ENCODE assay signal across 19 cellular contexts in genomic region chrX:69506617-69507499, GRCh38. TPM values are rescaled to one million over a fixed set of nuclear protein-coding genes. Genes with fewer than 3 reads are reported as not detected.
DNase-seq lines count a peak whose midpoint lies in the region; ATAC-seq, FAIRE-seq and TF ChIP-seq lines count a peak whose summit lies in the region.
"Had no signal": no experiment of that assay in that cellular context is flagged by ENCODE, and none has a peak within 500 bp of the region (broad histone marks: within the 10 kb centered on the region; RNA-seq: fewer than 3 reads in every experiment).

No MANE protein-coding gene starts in this region.

- no peak overlapping the region for H3K27ac ChIP-seq in BLaER1 treated with 17β-estradiol and CSF1 and Interleukin-3, amounts not matched to agents 10 nM and 100 nM
- no peak overlapping the region for H3K27ac ChIP-seq in H9 (ENCODE audit: insufficient read length, low read depth, low read length)
- peak overlapping the region; percentile 26 for H3K27ac ChIP-seq in keratinocyte (ENCODE audit: control insufficient read depth, insufficient read depth, low read length)
- H3K27ac ChIP-seq: sigmoid colon had no signal

- H2AK5ac ChIP-seq in H9 (ENCODE audit: insufficient read length, low read length), result no peak overlapping the region

- no peak overlapping the region for H2BK120ac ChIP-seq in H9 (ENCODE audit: low read depth, low read length, poor library complexity, severe bottlenecking)

- peaks cover 15 to 25% (median 17%) of the 10 kb centered on the region in 3 experiments; a peak in 6 of 7 replicates for H3K36me3 Mint-ChIP-seq in H9 (ENCODE audit: insufficient read depth in 1 of 3, low read depth in 3 of 3)
- no peaks in the 10 kb centered on the region for H3K36me3 Mint-ChIP-seq in brain

- peaks cover 0 to 41% (median 27%) of the 10 kb centered on the region in 11 experiments; a peak in 15 of 22 replicates for H4K20me1 ChIP-seq in BLaER1 treated with 17β-estradiol and CSF1 and Interleukin-3, amounts not matched to agents 10 nM and 100 nM
- H4K20me1 ChIP-seq in H9 (ENCODE audit: control insufficient read depth, insufficient read depth, insufficient read length), result no peaks in the 10 kb centered on the region
- H4K20me1 ChIP-seq in keratinocyte (ENCODE audit: control insufficient read depth, extremely low read depth, insufficient read depth, low read length), result peaks cover 4% of the 10 kb centered on the region

- no peak overlapping the region for H3T11ph ChIP-seq in H9 (ENCODE audit: low read length)

- H3K27me3 ChIP-seq in BLaER1 treated with 17β-estradiol and CSF1 and Interleukin-3, amounts not matched to agents 10 nM and 100 nM, result peaks cover 65 to 88% (median 82%) of the 10 kb centered on the region in 11 experiments
- H3K27me3 ChIP-seq in H9 (ENCODE audit: insufficient read depth, low read length) (no peaks in the 10 kb centered on the region), keratinocyte (ENCODE audit: control insufficient read depth, extremely low read depth, insufficient read depth, low read length) (no peaks in the 10 kb centered on the region)

- peaks cover 2% of the 10 kb centered on the region for H3K23me2 ChIP-seq in H9 (ENCODE audit: insufficient read length, low read depth, low read length, poor library complexity, severe bottlenecking)

- dilution Hi-C loops in keratinocyte (cut with MboI; ENCODE audit: extremely low pct_ligation_motif_present, low sequenced_read_pairs), result no loop called here

- no peak overlapping the region for H2BK12ac ChIP-seq in H9 (ENCODE audit: insufficient read length, low read depth, low read length)

- H3K79me2 ChIP-seq in H9 (ENCODE audit: insufficient read depth, low read length), result no peaks in the 10 kb centered on the region
- peaks cover 2% of the 10 kb centered on the region for H3K79me2 ChIP-seq in keratinocyte (ENCODE audit: control insufficient read depth, insufficient read depth, low read length)

- FAIRE-seq in keratinocyte (lab: Jason Lieb, UNC), result no peak
- FAIRE-seq: K562, kidney had no signal

- H3K4me3 ChIP-seq in BLaER1 treated with 17β-estradiol and CSF1 and Interleukin-3, amounts not matched to agents 10 nM and 100 nM, result no peak overlapping the region
- H3K4me3 ChIP-seq in keratinocyte (ENCODE audit: control insufficient read depth in 2 of 3, extremely low read depth in 1 of 3, insufficient read depth in 2 of 3, low read depth in 1 of 3, low read length in 3 of 3), result peak overlapping the region in 2 of 3 experiments; percentile 43 to 75
- H3K4me3 ChIP-seq: K562, sigmoid colon had no signal

- H3K27ac Mint-ChIP-seq in H9, result no peak overlapping the region; a peak in 1 of 7 replicates
- H3K27ac Mint-ChIP-seq in brain, result peak overlapping the region in 4 of 5 experiments; percentile 1 to 41 (median 11)

- peak overlapping the region in 10 of 11 experiments; percentile 8 to 87 (median 16); a peak in 11 of 22 replicates for H3K4me2 ChIP-seq in BLaER1 treated with 17β-estradiol and CSF1 and Interleukin-3, amounts not matched to agents 10 nM and 100 nM
- H3K4me2 ChIP-seq in H9 (ENCODE audit: insufficient read depth, insufficient read length, low read length), result peak overlapping the region; percentile 40
- H3K4me2 ChIP-seq in keratinocyte (ENCODE audit: control insufficient read depth, extremely low read depth, insufficient read depth, low read depth, low read length), result peak overlapping the region; percentile 72

- H3K9ac ChIP-seq in BLaER1 treated with 17β-estradiol and CSF1 and Interleukin-3, amounts not matched to agents 10 nM and 100 nM, result no peak overlapping the region
- H3K9ac ChIP-seq in H9 (ENCODE audit: extremely low read depth, insufficient read length, low read length), result no peak overlapping the region
- H3K9ac ChIP-seq in keratinocyte (ENCODE audit: control insufficient read depth, extremely low read depth, insufficient read depth, low read length), result peak overlapping the region; percentile 37

- H3K4me1 ChIP-seq in BLaER1 treated with 17β-estradiol and CSF1 and Interleukin-3, amounts not matched to agents 10 nM and 100 nM, result peaks cover 14 to 48% (median 37%) of the 10 kb centered on the region in 10 experiments; a peak in 19 of 20 replicates
- H3K4me1 ChIP-seq in H9 (ENCODE audit: insufficient read depth, low read length), result no peaks in the 10 kb centered on the region
- peaks cover 9% of the 10 kb centered on the region for H3K4me1 ChIP-seq in keratinocyte (ENCODE audit: control insufficient read depth, extremely low read depth, insufficient read depth, low read length)

- peaks cover 0 to 11% (median 0%) of the 10 kb centered on the region in 11 experiments; a peak in 7 of 22 replicates for H3K9me3 ChIP-seq in BLaER1 treated with 17β-estradiol and CSF1 and Interleukin-3, amounts not matched to agents 10 nM and 100 nM (replicated peaks in 1 of 11)
- H3K9me3 ChIP-seq in H9 (ENCODE audit: control insufficient read depth, low read depth, low read length) (peaks cover 48% of the 10 kb centered on the region), keratinocyte (ENCODE audit: control insufficient read depth, low read depth, low read length) (no peaks in the 10 kb centered on the region)
- H3K9me3 ChIP-seq: sigmoid colon had no signal

- no CpG with 5 or more reads among the region's 15 CpGs for WGBS in H9 (ENCODE audit: extremely low coverage, insufficient read length, low lambda C conversion rate)

- ATAC-seq in GM19328 (IDR thresholded peaks at IDR 0.05; ENCODE audit: unreplicated experiment), result no peak
- no peak for ATAC-seq in stimulated activated naive CD8-positive, alpha-beta T cell treated with anti-CD3 and anti-CD28 coated beads, Interleukin-15, Interleukin-2, amounts not matched to agents 100 U/mL and 50 U/mL, for 24 hours
- ATAC-seq: activated CD4-positive, CD25-positive, alpha-beta regulatory T cell treated with anti-CD3 and anti-CD28 coated beads, Interleukin-2, amount 50 U/mL, for 24 hours; K562 had no signal

- H2BK5ac ChIP-seq in H9 (ENCODE audit: insufficient read length, low read length), result no peak overlapping the region

- H3K27me3 Mint-ChIP-seq in H9 (ENCODE audit: low read depth) (peaks cover 22% of the 10 kb centered on the region), brain (peaks cover 12% of the 10 kb centered on the region)

- no peak overlapping the region for H4K91ac ChIP-seq in H9 (ENCODE audit: insufficient read length, low read depth, low read length)

- no peak for TF ChIP-seq CTCF in H9 (conservative IDR thresholded peaks at IDR 0.05)
- TF ChIP-seq CTCF in brain (conservative IDR thresholded peaks at IDR 0.05), result no peak
- TF ChIP-seq CTCF in keratinocyte (optimal IDR thresholded peaks at IDR 0.05 in 1 of 3, IDR thresholded peaks at IDR 0.05 in 1 of 3, conservative IDR thresholded peaks at IDR 0.05 in 1 of 3; ENCODE audit: extremely low read depth in 1 of 3, insufficient read depth in 2 of 3, low read length in 3 of 3), result no peak

- peak overlapping the region; percentile 34 to 87 for H3K4me3 Mint-ChIP-seq in H9
- peak overlapping the region; percentile 59 to 81 (median 80) for H3K4me3 Mint-ChIP-seq in brain

- DNase-seq in H9 (no peak), keratinocyte (ENCODE audit: low read depth, low spot score) (no peak), DMS79 treated with DMSO at 0.1 percent for 48 hours (lab: John Stamatoyannopoulos, UW) (no peak), NCI-H1436 (lab: John Stamatoyannopoulos, UW) (no peak)
- no peak for DNase-seq in stimulated activated naive CD8-positive, alpha-beta T cell treated with anti-CD3 and anti-CD28 coated beads, Interleukin-15, Interleukin-2, amounts not matched to agents 100 U/mL and 50 U/mL, for 24 hours
- DNase-seq: activated effector memory CD4-positive, alpha-beta T cell treated with anti-CD3 and anti-CD28 coated beads, Interleukin-2, amount 50 U/mL, for 16 hours; COR-L47; kidney; NCI-H226; SIG-M5; sigmoid colon; stimulated activated CD4-positive, alpha-beta T cell treated with anti-CD3 and anti-CD28 coated beads, Interleukin-2, amount 100 ng/mL, for 24 hours; substantia nigra had no signal

- no peaks in the 10 kb centered on the region for H3K9me1 ChIP-seq in keratinocyte (ENCODE audit: control insufficient read depth, extremely low read depth, insufficient read depth, low read length)

- peaks cover 5 to 16% of the 10 kb centered on the region in 2 experiments for H3K4me1 Mint-ChIP-seq in H9
- H3K4me1 Mint-ChIP-seq in brain, result peaks cover 37% of the 10 kb centered on the region

- H3K14ac ChIP-seq in H9 (ENCODE audit: insufficient read depth, low read length), result no peak overlapping the region

- no peak overlapping the region for H3K56ac ChIP-seq in H9 (ENCODE audit: insufficient read length, low read depth, low read length)

- no peak overlapping the region for H2BK20ac ChIP-seq in H9 (ENCODE audit: low read depth, low read length, poor library complexity, severe bottlenecking)

- H3K9me3 Mint-ChIP-seq in H9, result peaks cover 47 to 60% of the 10 kb centered on the region in 2 experiments
- H3K9me3 Mint-ChIP-seq in brain, result peaks cover 0 to 7% (median 0%) of the 10 kb centered on the region in 5 experiments

- H4K8ac ChIP-seq in H9 (replicated peaks; ENCODE audit: insufficient read length, low read depth, low read length), result no peak overlapping the region

- H3K23ac ChIP-seq in H9 (ENCODE audit: insufficient read length, low read depth, low read length), result no peak overlapping the region

- H3K79me1 ChIP-seq in H9 (ENCODE audit: insufficient read depth, low read depth, low read length, poor library complexity, severe bottlenecking), result no peaks in the 10 kb centered on the region

- no peak overlapping the region for H3K18ac ChIP-seq in H9 (ENCODE audit: insufficient read length, low read depth, low read length)

- no peak overlapping the region for H4K5ac ChIP-seq in H9 (ENCODE audit: insufficient read length, low read depth, low read length)

- no peak overlapping the region for H2BK15ac ChIP-seq in H9 (ENCODE audit: low read depth, low read length)

- H2AFZ ChIP-seq in H9 (ENCODE audit: low read length) (no peak overlapping the region), keratinocyte (ENCODE audit: control insufficient read depth, low read length) (no peak overlapping the region)

- no peaks in the 10 kb centered on the region for H3K36me3 ChIP-seq in BLaER1 treated with 17β-estradiol and CSF1 and Interleukin-3, amounts not matched to agents 10 nM and 100 nM
- H3K36me3 ChIP-seq in keratinocyte (ENCODE audit: control insufficient read depth in 2 of 2, extremely low read depth in 1 of 2, insufficient read depth in 2 of 2, low read length in 2 of 2), result peaks cover 0 to 4% of the 10 kb centered on the region in 2 experiments
- H3K36me3 ChIP-seq: sigmoid colon had no signal

- no peak overlapping the region for H3K4ac ChIP-seq in H9 (ENCODE audit: low read depth, low read length)

RNA-seq across cellular contexts. Expression of gene NALF2, which starts 2.7 kb away (rescaled TPM):
- total RNA-seq in H9 (2021), result 9.7 and 11.2 TPM in 2 replicates
- polyA plus RNA-seq in brain (ENCODE audit: insufficient read depth, low read depth, low replicate concordance) (4.8 TPM), keratinocyte (2.5 to 3.0 TPM (median 2.9 TPM) in 3 replicates)
- polyA plus RNA-seq in keratinocyte (2011; ENCODE audit: low read depth), result 1.5 TPM
- 3.5 and 4.0 TPM in 2 replicates for polyA plus RNA-seq in keratinocyte (2011; cell fraction: cytosol; rRNA removed)
- polyA plus RNA-seq in keratinocyte (2011; cell fraction: nucleus; rRNA removed), result 4.9 and 5.5 TPM in 2 replicates
- polyA plus RNA-seq in keratinocyte (2012; ENCODE audit: low replicate concordance), result 4.3 and 5.5 TPM in 2 replicates
- 2.5 to 4.5 TPM (median 2.7 TPM) in 3 replicates for polyA minus RNA-seq in keratinocyte
- 2.5 TPM for polyA minus RNA-seq in keratinocyte (2011; cell fraction: cytosol; rRNA and poly(A)+ RNA removed)
- polyA minus RNA-seq in keratinocyte (2011; cell fraction: nucleus; rRNA and poly(A)+ RNA removed), result 2.0 and 3.4 TPM in 2 replicates
- total RNA-seq: endothelial cell of umbilical vein, K562 had no signal
- polyA plus RNA-seq: endothelial cell of umbilical vein, K562 had no signal

Comparison
In these comparisons a context has a peak if more than half of its experiments do, and no peak if none do; other contexts are left out.
1. H3K4me2 ChIP-seq: peak in every context shown above with its lines; median percentile 72 in keratinocyte; 40 in H9; 16 in BLaER1 treated with 17β-estradiol and CSF1 and Interleukin-3, amounts not matched to agents 10 nM and 100 nM.
2. H3K4me3 ChIP-seq: peak in keratinocyte (2 of 3); none in BLaER1 treated with 17β-estradiol and CSF1 and Interleukin-3, amounts not matched to agents 10 nM and 100 nM (0 of 10).
3. H3K27ac Mint-ChIP-seq: peak in brain (4 of 5); none in H9 (0 of 3).